ENCODE assay signal across 8 cellular contexts in the genomic region with DNA sequence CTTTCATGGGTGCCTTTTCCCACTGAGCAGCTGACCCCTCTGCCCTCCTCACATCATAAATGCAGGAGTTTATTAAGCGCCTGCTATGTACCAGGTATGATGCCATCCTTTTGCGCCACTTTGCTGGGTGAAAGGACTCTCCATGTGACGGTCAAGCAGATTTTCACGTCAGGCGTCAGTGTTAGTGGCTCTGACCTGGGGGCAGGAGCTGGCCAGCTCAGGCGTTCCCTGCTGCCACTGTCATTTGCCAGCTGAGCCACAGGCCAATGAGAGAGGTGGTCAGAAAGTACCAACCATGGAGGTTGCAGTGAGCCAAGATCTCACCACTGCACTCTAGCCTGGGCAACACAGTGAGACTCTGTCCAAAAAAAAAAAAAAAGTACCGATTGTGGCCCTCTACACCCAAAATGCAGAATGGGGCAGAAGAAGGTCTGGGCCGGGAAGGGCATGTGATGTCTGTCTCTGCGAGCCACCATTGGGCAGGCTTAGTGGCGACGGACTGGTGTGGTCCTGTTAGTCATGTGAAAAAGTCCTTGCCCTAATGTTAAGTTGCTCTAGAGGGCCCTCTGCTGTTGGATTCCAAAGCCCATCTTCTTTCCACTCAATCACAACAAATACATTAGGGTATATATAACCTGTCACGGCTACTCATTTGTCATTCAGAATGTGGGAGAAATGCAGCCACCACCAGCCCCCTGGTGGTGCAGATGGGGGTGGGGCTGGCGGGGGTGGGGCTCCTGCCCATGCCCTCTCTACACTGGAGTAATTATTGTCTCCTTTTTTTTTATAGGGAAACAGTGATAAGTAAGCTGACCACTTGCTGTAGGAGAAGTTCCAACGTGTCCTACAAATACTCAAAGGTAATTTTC. TPM values are rescaled to one million over a fixed set of nuclear protein-coding genes. Genes with fewer than 3 reads are reported as not detected.
DNase-seq lines count a peak whose midpoint lies in the region; ATAC-seq, FAIRE-seq and TF ChIP-seq lines count a peak whose summit lies in the region.

No MANE protein-coding gene starts in this region.

- peaks cover 23% of the 10 kb centered on the region for H4K20me1 ChIP-seq in K562 (replicated peaks; ENCODE audit: control insufficient read depth, insufficient read depth, low read length)
- H4K20me1 ChIP-seq in MM.1S (ENCODE audit: insufficient read depth, low read length), result no peaks in the 10 kb centered on the region

- peaks cover 75% of the 10 kb centered on the region for H3K36me3 ChIP-seq in K562 (ENCODE audit: control insufficient read depth, insufficient read depth, low read length)
- no peaks in the 10 kb centered on the region for H3K36me3 ChIP-seq in MM.1S (replicated peaks; ENCODE audit: insufficient read depth, low read length)
- H3K36me3 ChIP-seq in testis (ENCODE audit: low read depth, missing control alignments), result no peaks in the 10 kb centered on the region

- no peaks in the 10 kb centered on the region for H3K9me2 ChIP-seq in MM.1S (replicated peaks; ENCODE audit: insufficient read depth, low read length)

- H3K9me3 ChIP-seq in K562 (replicated peaks; ENCODE audit: control insufficient read depth, insufficient read depth, low read depth, low read length) (no peaks in the 10 kb centered on the region), MM.1S (replicated peaks; ENCODE audit: insufficient read depth, low read length) (no peaks in the 10 kb centered on the region), testis (no peaks in the 10 kb centered on the region)

- in situ Hi-C loops in K562 (cut with MboI), result no loop called here

- ATAC-seq in K562 (peak; percentile 30), naive B cell (ENCODE audit: low read depth in 2 of 2) (peak; percentile 16 to 23), GM21526 (IDR thresholded peaks at IDR 0.05; ENCODE audit: low FRiP score, unreplicated experiment) (no peak)

- no TSS peak for BruUV-seq in K562 (replicated peaks; lab: Mats Ljungman, UMichigan)

- no peaks in the 10 kb centered on the region for H3K27me3 Mint-ChIP-seq in naive B cell

- H3K27ac ChIP-seq in K562 (ENCODE audit: extremely low read depth, low read depth, low read length), result no peak overlapping the region
- H3K27ac ChIP-seq in MM.1S (ENCODE audit: low read length), result no peak overlapping the region
- peak overlapping the region in 1 of 2 donors; percentile 8 for H3K27ac ChIP-seq in testis

- TF ChIP-seq POLR2A in NB4 (IDR thresholded peaks at IDR 0.05; ENCODE audit: extremely low read depth, insufficient read length) (no peak), K562 (conservative IDR thresholded peaks at IDR 0.05) (no peak), testis (IDR thresholded peaks at IDR 0.05) (no peak)

- no peaks in the 10 kb centered on the region for H3F3A ChIP-seq in MM.1S (ENCODE audit: insufficient read depth, low read length)

- H3K27ac Mint-ChIP-seq in naive B cell, result peak overlapping the region in 1 of 6 donors; percentile 36

- TF ChIP-seq EP300 in K562 (IDR thresholded peaks at IDR 0.05; ENCODE audit: low read length), result no peak

- TF ChIP-seq RAD21 in K562 (CRISPR knock-in tag; conservative IDR thresholded peaks at IDR 0.05 in 1 of 2, IDR thresholded peaks at IDR 0.05 in 1 of 2), result peak in 1 of 2 experiments; percentile 63; a peak in 3 of 4 replicates

- H3K4me1 Mint-ChIP-seq in naive B cell, result peaks cover 0 to 3% (median 0%) of the 10 kb centered on the region in 3 donors

- no peak overlapping the region for H2AFZ ChIP-seq in K562 (ENCODE audit: low read depth, low read length)
- no peak overlapping the region for H2AFZ ChIP-seq in MM.1S (ENCODE audit: low read length)

- no peak overlapping the region for H3K4me3 Mint-ChIP-seq in naive B cell

- H3K27me3 ChIP-seq in K562 (ENCODE audit: control insufficient read depth in 2 of 2, insufficient read depth in 2 of 2, low read length in 2 of 2) (no peaks in the 10 kb centered on the region; a peak in 1 of 5 replicates), MM.1S (replicated peaks; ENCODE audit: insufficient read depth, low read length) (no peaks in the 10 kb centered on the region), testis (no peaks in the 10 kb centered on the region)

- H3K9me1 ChIP-seq in K562 (ENCODE audit: control insufficient read depth, insufficient read depth, low read length), result peaks cover 9% of the 10 kb centered on the region

- no peaks in the 10 kb centered on the region for H3K9me3 Mint-ChIP-seq in naive B cell

- H3K4me1 ChIP-seq in K562 (replicated peaks in 1 of 2; ENCODE audit: control insufficient read depth in 2 of 2, insufficient read depth in 2 of 2, low read length in 2 of 2) (peaks cover 32% of the 10 kb centered on the region in 2 experiments), MM.1S (ENCODE audit: low read length) (no peaks in the 10 kb centered on the region), testis (no peaks in the 10 kb centered on the region)

- H3K36me3 Mint-ChIP-seq in naive B cell, result peaks cover 9 to 31% of the 10 kb centered on the region in 2 donors

- H3K4me3 ChIP-seq in NB4 (ENCODE audit: low read depth, low read length) (no peak overlapping the region), K562 (no peak overlapping the region), MM.1S (ENCODE audit: low read length) (no peak overlapping the region), testis (no peak overlapping the region)

- CTCF ChIA-PET in K562 (lab: Yijun Ruan, JAX; ENCODE audit: low intra/inter-chr PET ratio), result interaction anchor here (0.7 kb wide), 1 partner anchor 411 kb away, joined by 3 read pairs; no protein-coding TSS in a partner anchor

- intact Hi-C loops in K562 (cut with micrococcal nuclease) (loop anchor here (1.0 to 5.0 kb wide), 3 partner anchors 15 to 411 kb away; a partner anchor contains a TSS), testis (cut with DNase I; ENCODE audit: low total_unique reads) (no loop called here)

- peaks cover 10% of the 10 kb centered on the region; the same call in 2 of the 3 replicates for H3K79me2 ChIP-seq in K562 (ENCODE audit: control insufficient read depth, insufficient read depth, low read length)
- H3K79me2 ChIP-seq in MM.1S (ENCODE audit: low read length), result no peaks in the 10 kb centered on the region

- POLR2A ChIA-PET in K562 (lab: Yijun Ruan, JAX), result no interaction called here

- peak; percentile 62 for FAIRE-seq in K562 (lab: Jason Lieb, UNC)

- H3K9ac ChIP-seq in K562 (ENCODE audit: insufficient read depth in 1 of 2, low read depth in 2 of 2, low read length in 2 of 2), result no peak overlapping the region
- H3K9ac ChIP-seq in MM.1S (ENCODE audit: low read length), result no peak overlapping the region

- H3K4me2 ChIP-seq in K562 (ENCODE audit: insufficient read depth, low read length) (no peak overlapping the region), MM.1S (ENCODE audit: low read depth, low read length) (no peak overlapping the region)

- TF ChIP-seq CTCF in NB4 (IDR thresholded peaks at IDR 0.05; ENCODE audit: low read depth, low read length), result peak; percentile 57
- TF ChIP-seq CTCF in K562 (IDR thresholded peaks at IDR 0.05 in 2 of 3, conservative IDR thresholded peaks at IDR 0.05 in 1 of 3; ENCODE audit: insufficient read depth in 2 of 3, low read depth in 1 of 3, low read length in 3 of 3), result peak; percentile 54 to 75 (median 62)
- no peak; the same call in 1 of the 2 replicates for TF ChIP-seq CTCF in MM.1S (IDR thresholded peaks at IDR 0.05; ENCODE audit: low read length)
- TF ChIP-seq CTCF in testis (IDR thresholded peaks at IDR 0.05), result peak in 1 of 3 experiments; percentile 24

- DNase-seq in stimulated activated CD4-positive, alpha-beta T cell treated with anti-CD3 and anti-CD28 coated beads, Interleukin-4, amount 100 ng/mL, for 24 hours, result peak; percentile 11
- DNase-seq in stimulated activated CD4-positive, alpha-beta T cell treated with anti-CD3 and anti-CD28 coated beads, Interleukin-1b, Interleukin-23, amount 100 ng/mL, for 48 hours, result no peak
- peak; percentile 65 for DNase-seq in NB4 (ENCODE audit: low read depth)
- peak; percentile 39 to 59 (median 47) for DNase-seq in K562 (ENCODE audit: extremely low read depth in 1 of 4, low spot score in 3 of 4)
- DNase-seq in naive B cell, result peak; percentile 20
- DNase-seq in MM.1S, result no peak
- DNase-seq in testis, result no peak

- WGBS in K562 (ENCODE audit: insufficient coverage, low coverage, missing lambda C conversion rate), result 80% methylated on average over 14 of the region's 14 CpGs
- 87 to 91% methylated on average over 14 of the region's 14 CpGs for WGBS in testis, 2 donors

TF ChIP-seq in K562, 482 proteins besides CTCF, POLR2A, EP300 and RAD21 (continues in another document):
- TF ChIP-seq DMBX1 (CRISPR knock-in tag; IDR thresholded peaks at IDR 0.05; ENCODE audit: borderline replicate concordance) (peak; percentile 78; the same call in 1 of the 2 replicates), TRIM24 (IDR thresholded peaks at IDR 0.05) (no peak), TFAM (CRISPR knock-in tag; conservative IDR thresholded peaks at IDR 0.05) (no peak), POLR2AphosphoS5 (IDR thresholded peaks at IDR 0.05; ENCODE audit: control insufficient read depth, insufficient read depth, low read depth, low read length) (peak; percentile 22; the same call in 1 of the 2 replicates), ELF4 (CRISPR knock-in tag; IDR thresholded peaks at IDR 0.05) (no peak), XRCC3 (IDR thresholded peaks at IDR 0.05) (no peak)

RNA-seq across cellular contexts. Expression of a gene that starts 18.4 kb away (rescaled TPM):
- 0.86 and 0.93 TPM in 2 replicates for total RNA-seq in K562 (2011; cell fraction: chromatin; rRNA removed; ENCODE audit: low replicate concordance)
- total RNA-seq in K562 (2011; cell fraction: nucleolus; rRNA removed), result 0.67 and 0.79 TPM in 2 replicates
- total RNA-seq in K562 (2011; cell fraction: nucleoplasm; rRNA removed), result 1.5 and 1.9 TPM in 2 replicates
- total RNA-seq in K562 (2014; rRNA removed), result 0.37 TPM in 1 of 2 replicates, not detected in the other
- 0.18 and 0.19 TPM in 2 replicates for total RNA-seq in K562 (2014; rRNA removed; fragmentation: Illumina TruSeq; extraction: Trizol)
- total RNA-seq in K562 (2015; rRNA removed; fragmentation: Illumina TruSeq; extraction: Trizol), result 0.33 and 0.45 TPM in 2 replicates
- 0.54 and 0.60 TPM in 2 replicates for total RNA-seq in K562 (2021)
- 0.08 and 0.26 TPM in 2 replicates for polyA plus RNA-seq in K562 (2011; rRNA removed)
- polyA plus RNA-seq in K562 (2011; cell fraction: cytosol; rRNA removed), result 0.18 TPM in 1 of 2 replicates, not detected in the other
- polyA plus RNA-seq in K562 (2011; cell fraction: nucleus; rRNA removed), result 0.60 and 0.74 TPM in 2 replicates
- 0.14 and 0.25 TPM in 2 replicates for polyA plus RNA-seq in K562 (2012)
- 0.12 TPM in 1 of 2 replicates, not detected in the other for polyA plus RNA-seq in K562 (2014; fragmentation: Illumina TruSeq; extraction: Trizol)
- under 1 TPM in 1 of 2 experiments, not detected in 1; 0.11 TPM for polyA plus RNA-seq in K562 (2014; fragmentation: Nextera tagmentation; extraction: Ambion mirVana)
- 0.24 TPM in 1 of 2 replicates, not detected in the other for polyA plus RNA-seq in K562 (2014; rRNA removed)
- polyA minus RNA-seq in K562 (2011; rRNA and poly(A)+ RNA removed), result 0.33 and 0.56 TPM in 2 replicates
- polyA minus RNA-seq in K562 (2011; cell fraction: cytosol; rRNA and poly(A)+ RNA removed), result not detected in 2 replicates
- polyA minus RNA-seq in K562 (2011; cell fraction: nucleus; rRNA and poly(A)+ RNA removed), result 0.67 TPM in 2 replicates
- polyA plus RNA-seq in naive B cell (ENCODE audit: low read depth in 6 of 6), result not detected
- total RNA-seq in testis, result 1 to 10 TPM; 1.5 to 1.7 TPM
- polyA plus RNA-seq in testis (ENCODE audit: insufficient read depth, low read depth, low replicate concordance), result 0.90 TPM

Comparison
In these comparisons a context has a peak if more than half of its experiments do, and no peak if none do; other contexts are left out.
1. DNase-seq: peak in stimulated activated CD4-positive, alpha-beta T cell treated with anti-CD3 and anti-CD28 coated beads, Interleukin-4, amount 100 ng/mL, for 24 hours (single experiment), NB4 (single experiment), K562 (4 of 4) and naive B cell (single experiment); none in stimulated activated CD4-positive, alpha-beta T cell treated with anti-CD3 and anti-CD28 coated beads, Interleukin-1b, Interleukin-23, amount 100 ng/mL, for 48 hours (single experiment), MM.1S (single experiment) and testis (single experiment).